Comparison of ENCODE assay signal across 8 cellular contexts in the genomic region with DNA sequence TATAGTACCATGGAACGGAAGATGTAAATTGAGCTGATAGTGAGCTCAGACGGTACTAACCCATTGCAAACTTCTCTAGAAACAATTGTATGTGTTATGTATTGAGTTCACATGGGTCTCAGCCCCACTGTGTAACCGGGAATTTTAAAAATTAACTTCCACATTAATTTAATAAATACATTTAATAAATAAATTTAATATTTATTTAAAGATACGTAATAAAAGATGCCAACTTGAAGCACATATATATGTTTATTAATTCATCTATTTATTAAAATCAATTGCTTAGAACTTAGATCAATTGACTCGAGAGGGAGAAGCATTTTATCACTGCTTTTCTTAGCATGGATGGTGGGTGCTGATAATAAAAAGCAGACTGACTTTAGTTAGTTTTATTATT.
"Had no signal": no experiment of that assay in that cellular context is flagged by ENCODE, and none has a peak within 500 bp of the region (broad histone marks: within the 10 kb centered on the region; RNA-seq: fewer than 3 reads in every experiment).

No MANE protein-coding gene starts in this region.

- H3K27ac Mint-ChIP-seq: GM23338, H9, HFFc6 had no signal

- DNase-seq: GM23248, GOT3, H7, H9, HCEC 1CT, HFFc6 had no signal

- ATAC-seq: GM23338, HCT116 had no signal

- H3K4me3 Mint-ChIP-seq: GM23338, H9, HFFc6 had no signal

- H3K4me1 Mint-ChIP-seq: GM23338, H9 had no signal

- H3K9me3 Mint-ChIP-seq: GM23338, H9 had no signal
